In the genomic region with DNA sequence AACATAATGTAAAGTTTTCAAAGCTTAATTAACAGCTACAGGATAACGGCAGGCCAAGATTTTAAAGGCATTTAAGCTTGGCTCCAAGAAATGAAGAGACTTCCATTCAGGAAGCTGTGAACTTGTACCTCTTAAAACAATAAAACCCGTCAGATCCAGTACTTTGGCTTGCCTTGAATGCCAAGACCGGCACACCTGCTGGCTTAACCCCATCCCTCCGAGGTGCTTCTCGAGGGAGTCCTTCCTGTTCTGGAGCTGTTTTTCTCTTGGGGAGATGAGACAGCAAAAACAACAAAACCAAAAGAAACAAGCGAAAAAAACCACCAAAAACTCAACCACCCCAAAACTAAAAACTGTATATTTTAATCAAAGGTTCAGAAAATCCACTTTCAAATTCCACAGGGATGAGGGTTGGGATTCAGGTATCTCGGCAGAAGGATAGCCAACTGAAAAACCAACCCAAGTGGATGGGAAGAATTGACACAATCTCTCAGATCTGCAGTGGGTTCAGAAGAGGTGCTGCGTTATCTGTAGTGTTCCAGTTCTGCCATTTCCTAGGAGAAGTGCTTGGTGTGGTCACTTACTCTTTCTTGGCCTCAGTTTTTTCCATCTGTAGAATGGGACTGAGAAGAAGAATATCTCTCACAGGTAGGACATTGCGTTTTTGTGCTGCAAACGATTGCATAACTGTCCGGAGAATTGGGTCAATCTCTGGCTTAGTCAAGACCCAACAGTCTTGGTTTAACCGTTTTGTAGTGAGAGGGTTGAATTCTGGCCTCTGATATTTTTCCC, we compare ENCODE assay signal across 24 cellular contexts.
DNase-seq lines count a peak whose midpoint lies in the region; ATAC-seq, FAIRE-seq and TF ChIP-seq lines count a peak whose summit lies in the region.
"Had no signal": no experiment of that assay in that cellular context is flagged by ENCODE, and none has a peak within 500 bp of the region (broad histone marks: within the 10 kb centered on the region; RNA-seq: fewer than 3 reads in every experiment).

No MANE protein-coding gene starts in this region.

- H3K4me3 Mint-ChIP-seq in activated T-cell treated with anti-CD3 and anti-CD28 coated beads, Interleukin-2, amount 50 U/mL, for 4 hours: peak overlapping the region; percentile 34
- peak overlapping the region in 2 of 3 donors; percentile 34 to 66 for H3K4me3 Mint-ChIP-seq in T-cell
- no peak overlapping the region for H3K4me3 Mint-ChIP-seq in activated CD4-positive, alpha-beta memory T cell treated with anti-CD3 and anti-CD28 coated beads for 36 hours

- ATAC-seq in activated T-cell treated with anti-CD3 and anti-CD28 coated beads, Interleukin-2, amount 50 U/mL, for 4 hours: no peak
- no peak for ATAC-seq in T-cell (replicated peaks in 1 of 4)
- ATAC-seq: activated naive CD4-positive, alpha-beta T cell treated with anti-CD3 and anti-CD28 coated beads, Interleukin-2, amount 50 U/mL, for 72 hours; gastroesophageal sphincter; stimulated activated naive CD8-positive, alpha-beta T cell treated with anti-CD3 and anti-CD28 coated beads, Interleukin-15, amount 100 ng/mL, for 72 hours had no signal

- no peak overlapping the region for H3K9ac ChIP-seq in iPS-20b (ENCODE audit: low read depth, low read length)

- TF ChIP-seq CTCF in thyroid gland (IDR thresholded peaks at IDR 0.05) (no peak), GM10248 (IDR thresholded peaks at IDR 0.05; ENCODE audit: control extremely low read depth, extremely low read depth, low read depth, missing control alignments) (no peak)

- no peaks in the 10 kb centered on the region for H3K9me3 Mint-ChIP-seq in activated T-cell treated with anti-CD3 and anti-CD28 coated beads, Interleukin-2, amount 50 U/mL, for 4 hours
- H3K9me3 Mint-ChIP-seq in T-cell: no peaks in the 10 kb centered on the region
- H3K9me3 Mint-ChIP-seq in activated CD4-positive, alpha-beta memory T cell treated with anti-CD3 and anti-CD28 coated beads for 36 hours: no peaks in the 10 kb centered on the region
- H3K9me3 Mint-ChIP-seq: activated naive CD4-positive, alpha-beta T cell treated with anti-CD3 and anti-CD28 coated beads, Interleukin-2, amount 50 U/mL, for 72 hours; stimulated activated naive CD8-positive, alpha-beta T cell treated with anti-CD3 and anti-CD28 coated beads, Interleukin-15, amount 100 ng/mL, for 72 hours had no signal

- H3K4me1 Mint-ChIP-seq in activated T-cell treated with anti-CD3 and anti-CD28 coated beads, Interleukin-2, amount 50 U/mL, for 4 hours (ENCODE audit: low read depth): peaks cover 16% of the 10 kb centered on the region
- peaks cover 18 to 28% (median 27%) of the 10 kb centered on the region in 3 donors for H3K4me1 Mint-ChIP-seq in T-cell
- peaks cover 17% of the 10 kb centered on the region for H3K4me1 Mint-ChIP-seq in activated CD4-positive, alpha-beta memory T cell treated with anti-CD3 and anti-CD28 coated beads for 36 hours (ENCODE audit: low read depth)

- H3K9me3 ChIP-seq in iPS-20b (ENCODE audit: insufficient read depth, low read depth, low read length) (no peaks in the 10 kb centered on the region), thyroid gland (no peaks in the 10 kb centered on the region)
- H3K9me3 ChIP-seq: gastroesophageal sphincter, transverse colon had no signal

- H3K27ac Mint-ChIP-seq in T-cell: peak overlapping the region in 1 of 2 donors; percentile 61
- H3K27ac Mint-ChIP-seq in activated CD4-positive, alpha-beta memory T cell treated with anti-CD3 and anti-CD28 coated beads for 36 hours: no peak overlapping the region
- H3K27ac Mint-ChIP-seq: activated naive CD4-positive, alpha-beta T cell treated with anti-CD3 and anti-CD28 coated beads, Interleukin-2, amount 50 U/mL, for 72 hours; stimulated activated naive CD8-positive, alpha-beta T cell treated with anti-CD3 and anti-CD28 coated beads, Interleukin-15, amount 100 ng/mL, for 72 hours had no signal

- H3K36me3 ChIP-seq in iPS-20b (ENCODE audit: insufficient read depth, low read depth, low read length): no peaks in the 10 kb centered on the region
- H3K36me3 ChIP-seq in thyroid gland: no peaks in the 10 kb centered on the region
- H3K36me3 ChIP-seq: gastroesophageal sphincter, transverse colon had no signal

- WGBS in thyroid gland, 2 donors: 48 to 50% methylated on average over 12 of the region's 12 CpGs

- H3K27ac ChIP-seq in iPS-20b (ENCODE audit: low read length) (no peak overlapping the region), thyroid gland (no peak overlapping the region)
- H3K27ac ChIP-seq: gastroesophageal sphincter, HL-60, transverse colon had no signal

- H3K27me3 Mint-ChIP-seq in activated T-cell treated with anti-CD3 and anti-CD28 coated beads, Interleukin-2, amount 50 U/mL, for 4 hours (ENCODE audit: low read depth): peaks cover 7% of the 10 kb centered on the region
- peaks cover 8 to 16% of the 10 kb centered on the region in 2 donors for H3K27me3 Mint-ChIP-seq in T-cell
- peaks cover 12% of the 10 kb centered on the region for H3K27me3 Mint-ChIP-seq in activated CD4-positive, alpha-beta memory T cell treated with anti-CD3 and anti-CD28 coated beads for 36 hours

- H3K36me3 Mint-ChIP-seq in activated T-cell treated with anti-CD3 and anti-CD28 coated beads, Interleukin-2, amount 50 U/mL, for 4 hours (ENCODE audit: insufficient read depth): no peaks in the 10 kb centered on the region
- H3K36me3 Mint-ChIP-seq in T-cell: no peaks in the 10 kb centered on the region
- no peaks in the 10 kb centered on the region for H3K36me3 Mint-ChIP-seq in activated CD4-positive, alpha-beta memory T cell treated with anti-CD3 and anti-CD28 coated beads for 36 hours
- H3K36me3 Mint-ChIP-seq: activated naive CD4-positive, alpha-beta T cell treated with anti-CD3 and anti-CD28 coated beads, Interleukin-2, amount 50 U/mL, for 72 hours had no signal

- H3K4me1 ChIP-seq in iPS-20b (ENCODE audit: insufficient read depth, low read length): peaks cover 10% of the 10 kb centered on the region; the same call in 1 of the 2 replicates
- peaks cover 8 to 12% of the 10 kb centered on the region in 2 donors for H3K4me1 ChIP-seq in thyroid gland

- TF ChIP-seq POLR2A in thyroid gland (IDR thresholded peaks at IDR 0.05): no peak

- H3K27me3 ChIP-seq in iPS-20b (ENCODE audit: insufficient read depth, low read length) (peaks cover 25% of the 10 kb centered on the region), thyroid gland (no peaks in the 10 kb centered on the region)

- 0 out of 2 replicates have a peak overlapping the region, but pooled peaks have one; percentile 5 for H3K4me3 ChIP-seq in iPS-20b (ENCODE audit: low read length)
- H3K4me3 ChIP-seq in thyroid gland (replicated peaks in 1 of 3): no peak overlapping the region
- H3K4me3 ChIP-seq: lung, transverse colon had no signal

- POLR2A ChIA-PET in T-cell (lab: Charles Lee): interaction anchor here in 1 of 2 donors (0.6 kb wide), 3 partner anchors 122 to 795 kb away, joined by 3 to 6 read pairs (median 3); no protein-coding TSS in a partner anchor
- POLR2A ChIA-PET in activated CD4-positive, alpha-beta memory T cell treated with anti-CD3 and anti-CD28 coated beads for 36 hours (lab: Charles Lee): interaction anchor here (0.5 kb wide), 1 partner anchor 28 kb away, joined by 3 read pairs; no protein-coding TSS in a partner anchor
- POLR2A ChIA-PET in GM10248 (lab: Yijun Ruan, JAX): no interaction called here

- CTCF ChIA-PET in T-cell (lab: Charles Lee) (interaction anchor here (0.6 kb wide), 4 partner anchors 14 to 1008 kb away, joined by 4 to 6 read pairs (median 5); no protein-coding TSS in a partner anchor), GM10248 (lab: Yijun Ruan, JAX) (interaction anchor here (1.2 to 1.8 kb wide), 2 partner anchors 8 to 10 kb away, joined by 3 to 4 read pairs; no protein-coding TSS in a partner anchor)
- CTCF ChIA-PET in activated CD4-positive, alpha-beta memory T cell treated with anti-CD3 and anti-CD28 coated beads for 36 hours (lab: Charles Lee): interaction anchor here (0.6 kb wide), 1 partner anchor 74 kb away, joined by 3 read pairs; no protein-coding TSS in a partner anchor

- FAIRE-seq in frontal cortex (lab: Jason Lieb, UNC): no peak
- FAIRE-seq: D721Med had no signal

- no peak for DNase-seq in activated T-cell treated with anti-CD3 and anti-CD28 coated beads, Interleukin-2, amount 50 U/mL, for 4 hours
- DNase-seq in activated T-cell treated with anti-CD3 and anti-CD28 coated beads for 4 hours: no peak
- DNase-seq in T-cell: no peak
- DNase-seq in thyroid gland: peak; percentile 5 to 22
- DNase-seq in activated CD4-positive, alpha-beta memory T cell treated with anti-CD3 and anti-CD28 coated beads for 36 hours: no peak
- DNase-seq in GM10248 (ENCODE audit: extremely low spot score): no peak
- DNase-seq in frontal cortex (ENCODE audit: low spot score in 2 of 2): no peak
- DNase-seq: activated CD4-positive, alpha-beta T cell treated with anti-CD3 and anti-CD28 coated beads, Interleukin-2, amount 50 U/mL, for 1 hour; GOT3; kidney glomerular epithelial cell; NCI-H1105 treated with DMSO at 0.1 percent for 48 hours; NCI-H2081 treated with DMSO at 0.1 percent for 48 hours; NCI-H446 treated with DMSO at 0.1 percent for 48 hours; occipital lobe; SIG-M5; stimulated activated CD4-positive, alpha-beta T cell treated with anti-CD3 and anti-CD28 coated beads, Interleukin-12 subunit alpha, Interleukin-12 subunit beta, amount 100 ng/mL, for 4 hours; stimulated activated naive CD8-positive, alpha-beta T cell treated with anti-CD3 and anti-CD28 coated beads, Interleukin-15, amount 100 ng/mL, for 72 hours; transverse colon had no signal

- intact Hi-C loops in thyroid gland (cut with DNase I): no loop called here
- intact Hi-C loops in activated CD4-positive, alpha-beta memory T cell treated with anti-CD3 and anti-CD28 coated beads for 36 hours (cut with micrococcal nuclease): no loop called here

Comparison
In these comparisons a context has a peak if more than half of its experiments do, and no peak if none do; other contexts are left out.
1. DNase-seq: peak in thyroid gland (2 of 2); none in activated T-cell treated with anti-CD3 and anti-CD28 coated beads, Interleukin-2, amount 50 U/mL, for 4 hours (single experiment), activated T-cell treated with anti-CD3 and anti-CD28 coated beads for 4 hours (single experiment), T-cell (0 of 34), activated CD4-positive, alpha-beta memory T cell treated with anti-CD3 and anti-CD28 coated beads for 36 hours (single experiment), GM10248 (single experiment) and frontal cortex (0 of 2).